8 cellular contexts compared by ENCODE assay signal in the genomic region with DNA sequence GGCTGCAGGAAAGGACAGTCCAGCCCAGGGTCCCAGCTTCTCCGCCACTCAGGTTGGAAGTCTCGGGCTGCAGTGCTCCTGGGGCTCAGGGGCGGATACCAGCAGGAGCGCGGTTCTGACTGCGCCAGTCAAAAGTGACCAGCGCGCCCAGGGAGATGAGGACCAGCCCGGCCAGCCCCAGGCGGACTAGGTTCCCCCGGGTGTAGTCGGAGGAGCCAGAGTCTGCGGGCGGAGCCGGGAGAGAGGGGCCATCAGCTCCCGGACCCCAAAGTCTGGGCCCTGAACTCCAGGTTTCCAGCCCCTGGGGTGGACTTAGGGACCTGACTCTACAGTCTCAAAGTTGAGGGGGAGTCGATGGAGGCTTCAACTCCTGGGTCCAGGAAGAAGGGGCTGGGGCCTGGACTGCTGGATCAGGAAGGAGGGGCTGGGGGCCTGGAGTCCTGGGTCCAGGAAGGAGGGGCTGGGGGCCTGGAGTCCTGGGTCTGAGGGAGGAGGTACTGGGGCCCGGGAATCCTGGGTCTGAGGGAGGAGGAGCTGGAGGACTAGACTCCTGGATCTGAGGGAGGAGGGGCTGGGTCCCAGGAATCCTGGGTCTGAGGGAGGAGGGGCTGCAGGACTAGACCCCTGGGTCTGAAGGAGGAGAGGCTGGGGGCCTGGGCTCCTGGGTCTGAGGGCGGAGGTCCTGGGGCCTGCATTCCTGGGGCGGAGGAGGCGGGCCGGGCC. TPM values are rescaled to one million over a fixed set of nuclear protein-coding genes. Genes with fewer than 3 reads are reported as not detected.
DNase-seq lines count a peak whose midpoint lies in the region; TF ChIP-seq lines count a peak whose summit lies in the region.

No MANE protein-coding gene starts in this region.

- H3K9me3 Mint-ChIP-seq in glutamatergic neuron (ENCODE audit: unreplicated experiment) = peaks cover 1% of the 10 kb centered on the region

- TF ChIP-seq CTCF in PC-9 (conservative IDR thresholded peaks at IDR 0.05) (no peak), epithelial cell of esophagus (IDR thresholded peaks at IDR 0.05; ENCODE audit: insufficient read depth, low read depth, low read length, missing control alignments) (no peak), neutrophil (IDR thresholded peaks at IDR 0.05) (no peak), glutamatergic neuron (IDR thresholded peaks at IDR 0.05; ENCODE audit: partially characterized antibody, unreplicated experiment) (no peak)

- no peak overlapping the region for H3K27ac Mint-ChIP-seq in glutamatergic neuron (ENCODE audit: unreplicated experiment)

- H3K79me2 ChIP-seq in PC-9 (ENCODE audit: low read depth) = no peaks in the 10 kb centered on the region

- intact Hi-C loops in PC-9 (cut with micrococcal nuclease; ENCODE audit: unreplicated experiment) = no loop called here

- H3F3A ChIP-seq in PC-9 (ENCODE audit: insufficient read depth, low read depth) = peaks cover 13% of the 10 kb centered on the region

- no peaks in the 10 kb centered on the region for H3K36me3 ChIP-seq in BLaER1
- no peaks in the 10 kb centered on the region for H3K36me3 ChIP-seq in PC-9 (ENCODE audit: low read depth)
- H3K36me3 ChIP-seq in neutrophil = peaks cover 25% of the 10 kb centered on the region

- CTCF ChIA-PET in PC-9 (lab: Charles Lee) = interaction anchor here (0.6 to 0.7 kb wide), 3 partner anchors 104 to 302 kb away, joined by 4 read pairs; no protein-coding TSS in a partner anchor

- H3K9me2 ChIP-seq in PC-9 (ENCODE audit: insufficient read depth) = no peaks in the 10 kb centered on the region

- H3K27me3 ChIP-seq in BLaER1 = peaks cover 46% of the 10 kb centered on the region
- H3K27me3 ChIP-seq in PC-9 (ENCODE audit: insufficient read depth, low read depth) = peaks cover 36% of the 10 kb centered on the region
- no peaks in the 10 kb centered on the region for H3K27me3 ChIP-seq in neutrophil

- H3K9ac ChIP-seq in BLaER1 = peak overlapping the region; percentile 45; the same call in 1 of the 2 replicates

- peaks cover 8% of the 10 kb centered on the region for H3K27me3 Mint-ChIP-seq in glutamatergic neuron (ENCODE audit: unreplicated experiment)

- DNase-seq in PC-9 = no peak
- DNase-seq in epithelial cell of esophagus (ENCODE audit: low read depth) = no peak
- no peak for DNase-seq in glutamatergic neuron
- DNase-seq in AG08396 (ENCODE audit: low spot score) = no peak
- DNase-seq in NCI-H524 (lab: John Stamatoyannopoulos, UW) = no peak
- no peak for DNase-seq in NCI-H2081 (lab: John Stamatoyannopoulos, UW)

- no peak overlapping the region for H3K4me3 Mint-ChIP-seq in glutamatergic neuron (ENCODE audit: unreplicated experiment)

- H3K36me3 Mint-ChIP-seq in glutamatergic neuron (ENCODE audit: unreplicated experiment) = peaks cover 3% of the 10 kb centered on the region

- H3K27ac ChIP-seq in BLaER1 = peak overlapping the region; percentile 46; the same call in 1 of the 2 replicates
- no peak overlapping the region for H3K27ac ChIP-seq in PC-9
- H3K27ac ChIP-seq in neutrophil = peak overlapping the region; percentile 88

- no peaks in the 10 kb centered on the region for H4K20me1 ChIP-seq in BLaER1
- no peaks in the 10 kb centered on the region for H4K20me1 ChIP-seq in PC-9 (ENCODE audit: insufficient read depth)

- H3K4me1 Mint-ChIP-seq in glutamatergic neuron (ENCODE audit: low read depth, unreplicated experiment) = no peaks in the 10 kb centered on the region

- H2AFZ ChIP-seq in PC-9 = peak overlapping the region; percentile 69; the same call in 1 of the 2 replicates

- BruUV-seq in PC-9 (replicated peaks; lab: Mats Ljungman, UMichigan) = no TSS peak

- POLR2A ChIA-PET in PC-9 (lab: Charles Lee; ENCODE audit: unreplicated experiment) = interaction anchor here (0.5 kb wide), 1 partner anchor 60 kb away, joined by 7 read pairs; no protein-coding TSS in a partner anchor

- H3K4me1 ChIP-seq in BLaER1 (peaks cover 36% of the 10 kb centered on the region), PC-9 (replicated peaks; ENCODE audit: insufficient read depth) (no peaks in the 10 kb centered on the region), neutrophil (ENCODE audit: control insufficient read depth in 1 of 2, insufficient read depth in 1 of 2, low read depth in 1 of 2, low read length in 1 of 2) (peaks cover 57 to 63% of the 10 kb centered on the region in 2 experiments)

- H3K9me3 ChIP-seq in BLaER1 = peaks cover 18% of the 10 kb centered on the region
- H3K9me3 ChIP-seq in PC-9 (ENCODE audit: insufficient read depth, low read depth) = no peaks in the 10 kb centered on the region
- H3K9me3 ChIP-seq in neutrophil = no peaks in the 10 kb centered on the region

- H3K4me2 ChIP-seq in BLaER1 (peak overlapping the region; percentile 91), PC-9 (peak overlapping the region; percentile 83)

- H3K4me3 ChIP-seq in BLaER1 (peak overlapping the region; percentile 53), PC-9 (peak overlapping the region; percentile 51; the same call in 1 of the 2 replicates), epithelial cell of esophagus (ENCODE audit: low read length) (peak overlapping the region; percentile 16), neutrophil (ENCODE audit: low read depth in 1 of 2, low read length in 1 of 2) (peak overlapping the region; percentile 33 to 78)

RNA-seq across cellular contexts. Expression of a gene that starts 5.3 kb away (rescaled TPM):
- total RNA-seq in PC-9 (2021) = 0.87 and 2.4 TPM in 2 replicates
- not detected for total RNA-seq in glutamatergic neuron (ENCODE audit: unreplicated experiment)

RNA-seq across cellular contexts. Expression of a gene that starts 7.4 kb away (rescaled TPM):
- 119 and 134 TPM in 2 replicates for total RNA-seq in PC-9 (2021)
- 143 TPM for total RNA-seq in glutamatergic neuron (ENCODE audit: unreplicated experiment)

RNA-seq across cellular contexts. Expression of a gene that starts 14.1 kb away (rescaled TPM):
- total RNA-seq in PC-9 (2021) = not detected in 2 replicates
- total RNA-seq in glutamatergic neuron (ENCODE audit: unreplicated experiment) = not detected

RNA-seq across cellular contexts. Expression of a gene that starts 20.2 kb away (rescaled TPM):
- 35.8 and 47.4 TPM in 2 replicates for total RNA-seq in PC-9 (2021)
- total RNA-seq in glutamatergic neuron (ENCODE audit: unreplicated experiment) = 21.9 TPM

RNA-seq across cellular contexts. Expression of a gene that starts 20.3 kb away (rescaled TPM):
- total RNA-seq in PC-9 (2021) (86.1 and 109 TPM in 2 replicates), glutamatergic neuron (ENCODE audit: unreplicated experiment) (55.5 TPM)
